Comparison of ENCODE assay signal across 7 cellular contexts in the genomic region with DNA sequence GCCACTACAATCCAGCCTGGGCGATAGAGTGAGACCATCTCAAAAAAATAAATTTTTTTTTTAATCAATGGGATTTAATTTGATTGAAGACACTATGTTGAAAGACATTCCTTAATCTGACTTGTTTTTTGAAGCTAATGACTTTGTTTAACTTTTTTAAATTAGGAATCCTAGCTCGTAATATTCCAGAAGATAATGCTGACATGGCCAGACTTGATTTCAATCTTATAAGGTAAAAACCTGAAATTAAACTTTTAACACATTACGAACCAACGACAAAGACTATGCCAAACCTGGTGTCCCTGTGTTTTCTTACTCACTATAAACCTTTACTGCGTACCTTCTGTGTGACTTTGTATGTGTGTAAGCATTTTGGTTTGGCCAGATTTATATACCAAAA.
"Had no signal": no experiment of that assay in that cellular context is flagged by ENCODE, and none has a peak within 500 bp of the region (broad histone marks: within the 10 kb centered on the region; RNA-seq: fewer than 3 reads in every experiment).

No MANE protein-coding gene starts in this region.

- H3K9me3 Mint-ChIP-seq: GM23338, H9 had no signal

- H3K4me2 ChIP-seq: GM23338 had no signal

- H3K4me3 Mint-ChIP-seq: GM23338, H9 had no signal

- DNase-seq: H9, HCEC 1CT, KBM-7 had no signal

- FAIRE-seq: H1, H54, HTR-8/SVneo had no signal

- H3K4me3 ChIP-seq: GM23338 had no signal

- ATAC-seq: GM23338 had no signal

- H3K27ac Mint-ChIP-seq: GM23338 had no signal

- H2AFZ ChIP-seq: GM23338 had no signal
